ENCODE assay signal across 10 cellular contexts in genomic region chr18:21851327-21851961, GRCh38.
DNase-seq lines count a peak whose midpoint lies in the region; ATAC-seq and TF ChIP-seq lines count a peak whose summit lies in the region.
"Had no signal": no experiment of that assay in that cellular context is flagged by ENCODE, and none has a peak within 500 bp of the region (broad histone marks: within the 10 kb centered on the region; RNA-seq: fewer than 3 reads in every experiment).

No MANE protein-coding gene starts in this region.

- DNase-seq in heart left ventricle, result no peak
- DNase-seq in right cardiac atrium, result no peak
- peak; percentile 49 for DNase-seq in SK-MEL-5 (ENCODE audit: low read depth, low spot score)
- DNase-seq in hepatic stellate cell (ENCODE audit: low spot score), result peak; percentile 9
- no peak for DNase-seq in vagina (ENCODE audit: extremely low spot score in 2 of 2)
- DNase-seq in posterior cingulate gyrus, result no peak
- DNase-seq in stimulated activated CD4-positive, alpha-beta T cell treated with anti-CD3 and anti-CD28 coated beads, Interleukin-1b, Interleukin-23, amount 100 ng/mL, for 48 hours, result no peak
- DNase-seq: EL had no signal

- H3K27ac ChIP-seq in heart left ventricle, result no peak overlapping the region
- no peak overlapping the region for H3K27ac ChIP-seq in right cardiac atrium (ENCODE audit: low read length)
- H3K27ac ChIP-seq in vagina, result no peak overlapping the region
- H3K27ac ChIP-seq: parathyroid adenoma had no signal

- TF ChIP-seq POLR2A in heart left ventricle (IDR thresholded peaks at IDR 0.05), result no peak
- TF ChIP-seq POLR2A in vagina (IDR thresholded peaks at IDR 0.05), result no peak

- H3K36me3 ChIP-seq in heart left ventricle (peaks cover 0 to 61% (median 31%) of the 10 kb centered on the region in 9 donors), vagina (peaks cover 0 to 10% of the 10 kb centered on the region in 2 donors)

- TF ChIP-seq CTCF in heart left ventricle (IDR thresholded peaks at IDR 0.05) (peak; percentile 25 to 66 (median 44)), vagina (IDR thresholded peaks at IDR 0.05) (peak in 2 of 3 experiments; percentile 16 to 27)

- 64 to 73% (median 68%) methylated on average over 5 of the region's 5 CpGs for WGBS in heart left ventricle, 4 donors
- WGBS in right cardiac atrium, result 66% methylated on average over 5 of the region's 5 CpGs

- H3K4me1 ChIP-seq in heart left ventricle (peaks cover 0 to 15% (median 0%) of the 10 kb centered on the region in 12 donors), right cardiac atrium (ENCODE audit: control insufficient read depth, insufficient read depth, low read length) (no peaks in the 10 kb centered on the region), vagina (no peaks in the 10 kb centered on the region)
- H3K4me1 ChIP-seq: parathyroid adenoma had no signal

- H3K9me3 ChIP-seq in heart left ventricle (no peaks in the 10 kb centered on the region), right cardiac atrium (ENCODE audit: control insufficient read depth, low read length) (no peaks in the 10 kb centered on the region), vagina (no peaks in the 10 kb centered on the region)

- ATAC-seq in heart left ventricle, result peak in 2 of 4 donors; percentile 45 to 63
- no peak for ATAC-seq in right cardiac atrium
- no peak for ATAC-seq in HG03342 (IDR thresholded peaks at IDR 0.05; ENCODE audit: unreplicated experiment)

- H3K4me3 ChIP-seq in heart left ventricle, result no peak overlapping the region
- no peak overlapping the region for H3K4me3 ChIP-seq in right cardiac atrium (ENCODE audit: low read length)
- no peak overlapping the region for H3K4me3 ChIP-seq in vagina

- in situ Hi-C loops in SK-MEL-5 (cut with HindIII; ENCODE audit: low pct_unique_long_range_greater_than_20kb, low sequenced_read_pairs), result no loop called here

- intact Hi-C loops in heart left ventricle (cut with DNase I), result loop anchor here in 7 of 10 donors (2.0 to 10.0 kb wide), 8 partner anchors 29 to 657 kb away; partner anchors contain the start of gene SNRPD1 (in 1 of the 7)
- intact Hi-C loops in right cardiac atrium (cut with DNase I), result no loop called here
- intact Hi-C loops in vagina (cut with DNase I), result no loop called here
- intact Hi-C loops in posterior cingulate gyrus (cut with DNase I), result no loop called here

- no peaks in the 10 kb centered on the region for H3K27me3 ChIP-seq in heart left ventricle
- no peaks in the 10 kb centered on the region for H3K27me3 ChIP-seq in right cardiac atrium (ENCODE audit: control insufficient read depth, insufficient read depth)
- no peaks in the 10 kb centered on the region for H3K27me3 ChIP-seq in vagina

Comparison
In these comparisons a context has a peak if more than half of its experiments do, and no peak if none do; other contexts are left out.
1. intact Hi-C loops: an anchor here in heart left ventricle (2.0 to 10.0 kb wide); none called in right cardiac atrium, vagina and posterior cingulate gyrus.
2. DNase-seq: peak in SK-MEL-5 (single experiment) and hepatic stellate cell (single experiment); none in heart left ventricle (0 of 5), right cardiac atrium (0 of 3), vagina (0 of 2), posterior cingulate gyrus (0 of 10) and stimulated activated CD4-positive, alpha-beta T cell treated with anti-CD3 and anti-CD28 coated beads, Interleukin-1b, Interleukin-23, amount 100 ng/mL, for 48 hours (single experiment).